29 cellular contexts compared by ENCODE assay signal in the genomic region with DNA sequence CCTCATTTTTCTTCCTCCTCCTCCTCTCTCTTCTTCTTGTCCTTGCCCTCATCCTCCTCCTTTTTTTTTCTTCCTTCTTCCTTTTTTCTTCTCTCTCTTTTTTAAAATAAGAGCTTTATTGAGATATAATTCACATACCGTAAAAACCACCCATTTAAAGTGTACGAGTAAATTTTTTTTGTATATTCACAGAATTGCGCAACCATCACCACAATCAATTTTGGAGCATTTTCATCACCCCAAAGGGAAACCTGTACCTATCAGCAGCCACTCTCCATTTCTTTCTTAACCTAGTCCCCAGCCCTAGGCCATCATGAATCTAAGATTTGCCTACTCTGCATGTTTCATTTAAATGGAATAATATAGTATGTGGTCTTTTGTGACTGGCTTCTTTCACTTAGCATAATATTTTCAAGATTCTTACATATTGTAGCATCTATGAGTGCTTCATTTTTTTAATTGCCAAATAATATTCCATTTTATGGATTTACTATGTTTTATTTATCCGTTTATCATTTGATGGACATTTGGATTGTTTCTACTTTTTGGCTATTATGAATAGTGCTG. TPM values are rescaled to one million over a fixed set of nuclear protein-coding genes. Genes with fewer than 3 reads are reported as not detected.
DNase-seq lines count a peak whose midpoint lies in the region; ATAC-seq, FAIRE-seq and TF ChIP-seq lines count a peak whose summit lies in the region.
"Had no signal": no experiment of that assay in that cellular context is flagged by ENCODE, and none has a peak within 500 bp of the region (broad histone marks: within the 10 kb centered on the region; RNA-seq: fewer than 3 reads in every experiment).

No MANE protein-coding gene starts in this region.

- no peak overlapping the region for H4K91ac ChIP-seq in IMR-90 (ENCODE audit: insufficient read depth, low read depth, low read length)

- no peak overlapping the region for H3K18ac ChIP-seq in IMR-90 (ENCODE audit: low read depth, low read length)

- no peak overlapping the region for H3K14ac ChIP-seq in IMR-90 (replicated peaks; ENCODE audit: low read depth, low read length)

- H3K27me3 ChIP-seq in IMR-90 (ENCODE audit: control insufficient read depth, insufficient read depth, low read length) (peaks cover 11% of the 10 kb centered on the region), K562 (ENCODE audit: control insufficient read depth in 2 of 2, insufficient read depth in 2 of 2, low read length in 2 of 2) (peaks cover 0 to 2% of the 10 kb centered on the region in 2 experiments; a peak in 2 of 5 replicates), HepG2 (ENCODE audit: control insufficient read depth in 1 of 2, insufficient read depth in 2 of 2, low read length in 2 of 2) (no peaks in the 10 kb centered on the region), sigmoid colon (no peaks in the 10 kb centered on the region)
- H3K27me3 ChIP-seq: BLaER1 treated with 17β-estradiol and CSF1 and Interleukin-3, amounts not matched to agents 10 nM and 100 nM had no signal

- H3K36me3 ChIP-seq in IMR-90 (ENCODE audit: control insufficient read depth, insufficient read depth, low read length) (peaks cover 25% of the 10 kb centered on the region), K562 (ENCODE audit: control insufficient read depth, insufficient read depth, low read length) (peaks cover 43% of the 10 kb centered on the region), HepG2 (replicated peaks in 1 of 2; ENCODE audit: control insufficient read depth in 1 of 2, insufficient read depth in 2 of 2, low read length in 2 of 2) (peaks cover 19 to 42% of the 10 kb centered on the region in 2 experiments), sigmoid colon (peaks cover 19 to 47% (median 33%) of the 10 kb centered on the region in 4 donors)

- H2AK9ac ChIP-seq in IMR-90 (replicated peaks; ENCODE audit: low read depth, low read length, poor library complexity) = no peak overlapping the region

- no peak for FAIRE-seq in A549 (lab: Jason Lieb, UNC)
- FAIRE-seq in K562 (lab: Jason Lieb, UNC) = no peak
- no peak for FAIRE-seq in HepG2 (lab: Jason Lieb, UNC)
- FAIRE-seq: A204.1, G401.6 had no signal

- in situ Hi-C loops in IMR-90 (cut with MboI; ENCODE audit: low sequenced_read_pairs) (no loop called here), K562 (cut with MboI) (no loop called here), HepG2 (cut with HindIII; ENCODE audit: extremely low pct_ligation_motif_present, low pct_unique_long_range_greater_than_20kb) (loop anchor here (10.0 kb wide), 1 partner anchor 59 kb away; no protein-coding TSS in a partner anchor)

- no peak overlapping the region for H4K5ac ChIP-seq in IMR-90 (ENCODE audit: low read depth, low read length)

- BruUV-seq in IMR-90 (replicated peaks; lab: Mats Ljungman, UMichigan) (no TSS peak), K562 (replicated peaks; lab: Mats Ljungman, UMichigan) (no TSS peak), HepG2 (replicated peaks; lab: Mats Ljungman, UMichigan) (no TSS peak)

- CTCF ChIA-PET in A549 (lab: Yijun Ruan, JAX) = interaction anchor here (0.6 to 1.7 kb wide), 3 partner anchors 11 to 31 kb away, joined by 3 to 7 read pairs (median 3); no protein-coding TSS in a partner anchor
- CTCF ChIA-PET in IMR-90 (lab: Yijun Ruan, JAX) = no interaction called here
- CTCF ChIA-PET in K562 (lab: Yijun Ruan, JAX; ENCODE audit: low intra/inter-chr PET ratio) = no interaction called here
- CTCF ChIA-PET in HepG2 (lab: Yijun Ruan, JAX; ENCODE audit: low intra/inter-chr PET ratio, low total read pairs) = no interaction called here

- no peaks in the 10 kb centered on the region for H3K79me1 ChIP-seq in IMR-90 (ENCODE audit: low read depth in 1 of 2, low read length in 2 of 2)

- H3K9me1 ChIP-seq in IMR-90 (ENCODE audit: insufficient read depth, low read length) (no peaks in the 10 kb centered on the region; the same call in 1 of the 2 replicates), K562 (ENCODE audit: control insufficient read depth, insufficient read depth, low read length) (no peaks in the 10 kb centered on the region)

- no peaks in the 10 kb centered on the region for H4K20me1 ChIP-seq in IMR-90 (ENCODE audit: insufficient read depth, low read length)
- no peaks in the 10 kb centered on the region for H4K20me1 ChIP-seq in K562 (replicated peaks; ENCODE audit: control insufficient read depth, insufficient read depth, low read length)
- H4K20me1 ChIP-seq in HepG2 (ENCODE audit: insufficient read depth, low read length) = no peaks in the 10 kb centered on the region
- H4K20me1 ChIP-seq: BLaER1 treated with 17β-estradiol and CSF1 and Interleukin-3, amounts not matched to agents 10 nM and 100 nM had no signal

- no peak overlapping the region for H2BK120ac ChIP-seq in IMR-90 (ENCODE audit: low read depth, low read length)

- WGBS in A549 (ENCODE audit: missing lambda C conversion rate) = 89% methylated on average over 4 of the region's 4 CpGs
- WGBS in IMR-90 (ENCODE audit: extremely low coverage in 2 of 2, insufficient read length in 1 of 2), 2 experiments = no CpG with 5 or more reads among the region's 4 CpGs
- WGBS in K562 (ENCODE audit: insufficient coverage, low coverage, missing lambda C conversion rate) = 94% methylated on average over 4 of the region's 4 CpGs
- WGBS in HepG2 (ENCODE audit: low lambda C conversion rate) = 97% methylated on average over 4 of the region's 4 CpGs
- WGBS in sigmoid colon, 2 donors = 91 to 95% methylated on average over 4 of the region's 4 CpGs

- no peak overlapping the region for H2BK20ac ChIP-seq in IMR-90 (ENCODE audit: low read depth, low read length)

- no peak for DNase-seq in A549 (ENCODE audit: low read depth in 1 of 2, low spot score in 1 of 2)
- DNase-seq in IMR-90 = no peak
- no peak for DNase-seq in K562 (ENCODE audit: extremely low read depth in 1 of 4, low spot score in 3 of 4)
- DNase-seq in HepG2 (ENCODE audit: low spot score) = no peak
- DNase-seq in kidney glomerular epithelial cell (lab: John Stamatoyannopoulos, UW) = no peak
- no peak for DNase-seq in sigmoid colon
- no peak for DNase-seq in activated CD4-positive, alpha-beta T cell treated with anti-CD3 and anti-CD28 coated beads, Interleukin-2, amount 50 U/mL, for 48 hours
- no peak for DNase-seq in NCI-H1105 treated with DMSO at 0.1 percent for 48 hours (lab: John Stamatoyannopoulos, UW)
- DNase-seq: AML-193; CD4-positive, alpha-beta memory T cell; COR-L47; GOT3; HCEC 1CT; Karpas-422; NCI-H1417 treated with DMSO at 0.1 percent for 48 hours; NCI-H1694 treated with DMSO at 0.1 percent for 48 hours; NCI-H2081; NCI-H2227 treated with DMSO at 0.1 percent for 48 hours; NCI-H526 treated with DMSO at 0.1 percent for 48 hours; SHP77; T-cell had no signal

- H2AK5ac ChIP-seq in IMR-90 (ENCODE audit: low read depth, low read length) = no peak overlapping the region

- H3K56ac ChIP-seq in IMR-90 (ENCODE audit: extremely low read depth, insufficient read depth, low read length) = no peak overlapping the region

- no peak for TF ChIP-seq POLR2A in A549 (IDR thresholded peaks at IDR 0.05; ENCODE audit: low read length)
- TF ChIP-seq POLR2A in IMR-90 (IDR thresholded peaks at IDR 0.05; ENCODE audit: low read depth, low read length) = no peak
- no peak for TF ChIP-seq POLR2A in K562 (conservative IDR thresholded peaks at IDR 0.05)
- no peak for TF ChIP-seq POLR2A in HepG2 (IDR thresholded peaks at IDR 0.05; ENCODE audit: insufficient read depth in 1 of 2, low read depth in 2 of 2, low read length in 2 of 2)
- no peak for TF ChIP-seq POLR2A in sigmoid colon (IDR thresholded peaks at IDR 0.05)

- dilution Hi-C loops in IMR-90 (cut with HindIII; ENCODE audit: low sequenced_read_pairs, unreplicated experiment) = no loop called here

- TF ChIP-seq CTCF in A549 (IDR thresholded peaks at IDR 0.05) (no peak), IMR-90 (conservative IDR thresholded peaks at IDR 0.05; ENCODE audit: low read depth, low read length) (no peak), K562 (IDR thresholded peaks at IDR 0.05 in 2 of 3, conservative IDR thresholded peaks at IDR 0.05 in 1 of 3; ENCODE audit: insufficient read depth in 2 of 3, low read depth in 1 of 3, low read length in 3 of 3) (no peak), HepG2 (CRISPR knock-in tag; IDR thresholded peaks at IDR 0.05) (no peak), sigmoid colon (IDR thresholded peaks at IDR 0.05) (no peak)

- no peak overlapping the region for H4K8ac ChIP-seq in IMR-90 (ENCODE audit: low read depth in 2 of 2, low read length in 2 of 2)

- POLR2A ChIA-PET in A549 (lab: Yijun Ruan, JAX) = no interaction called here
- POLR2A ChIA-PET in IMR-90 (lab: Charles Lee; ENCODE audit: unreplicated experiment) = no interaction called here
- POLR2A ChIA-PET in K562 (lab: Yijun Ruan, JAX) = interaction anchor here (0.7 kb wide), 1 partner anchor 34 kb away, joined by 3 read pairs; no protein-coding TSS in a partner anchor
- POLR2A ChIA-PET in HepG2 (lab: Yijun Ruan, JAX) = no interaction called here

- intact Hi-C loops in IMR-90 (cut with micrococcal nuclease) (no loop called here), K562 (cut with micrococcal nuclease) (no loop called here), HepG2 (cut with micrococcal nuclease; ENCODE audit: unreplicated experiment) (no loop called here), sigmoid colon (cut with DNase I) (no loop called here)

- H3K9me3 ChIP-seq in A549 (no peaks in the 10 kb centered on the region), IMR-90 (ENCODE audit: control insufficient read depth, insufficient read depth, low read length) (no peaks in the 10 kb centered on the region), K562 (replicated peaks; ENCODE audit: control insufficient read depth, insufficient read depth, low read depth, low read length) (no peaks in the 10 kb centered on the region), HepG2 (ENCODE audit: low read length) (no peaks in the 10 kb centered on the region), sigmoid colon (no peaks in the 10 kb centered on the region)
- H3K9me3 ChIP-seq: BLaER1 treated with 17β-estradiol and CSF1 and Interleukin-3, amounts not matched to agents 10 nM and 100 nM had no signal

- H3K27ac ChIP-seq in A549 = no peak overlapping the region
- H3K27ac ChIP-seq in IMR-90 (ENCODE audit: insufficient read depth, low read length) = no peak overlapping the region
- H3K27ac ChIP-seq in K562 (ENCODE audit: extremely low read depth, low read depth, low read length) = no peak overlapping the region
- H3K27ac ChIP-seq in HepG2 (ENCODE audit: extremely low read length, insufficient read depth, low read length) = no peak overlapping the region
- no peak overlapping the region for H3K27ac ChIP-seq in sigmoid colon
- H3K27ac ChIP-seq: BLaER1 treated with 17β-estradiol and CSF1 and Interleukin-3, amounts not matched to agents 10 nM and 100 nM; RWPE1 had no signal

- no peak overlapping the region for H3K4me2 ChIP-seq in A549
- H3K4me2 ChIP-seq in IMR-90 (ENCODE audit: low read depth, low read length) = no peak overlapping the region
- no peak overlapping the region for H3K4me2 ChIP-seq in K562 (ENCODE audit: insufficient read depth, low read length)
- no peak overlapping the region for H3K4me2 ChIP-seq in HepG2 (ENCODE audit: low read depth, low read length)
- H3K4me2 ChIP-seq: BLaER1 treated with 17β-estradiol and CSF1 and Interleukin-3, amounts not matched to agents 10 nM and 100 nM had no signal

- no peak overlapping the region for H3K23ac ChIP-seq in IMR-90 (ENCODE audit: low read depth, low read length)

- ATAC-seq in A549 = no peak
- ATAC-seq in IMR-90 (ENCODE audit: low read depth) = no peak
- no peak for ATAC-seq in K562
- ATAC-seq in HepG2 = no peak
- ATAC-seq: Panc1, T-cell had no signal

- H2BK15ac ChIP-seq in IMR-90 (ENCODE audit: low read depth, low read length) = no peak overlapping the region

- no peak overlapping the region for H3K4ac ChIP-seq in IMR-90 (ENCODE audit: low read depth, low read length)

- H3K9ac ChIP-seq in IMR-90 (ENCODE audit: low read depth, low read length) (no peak overlapping the region), K562 (ENCODE audit: insufficient read depth in 1 of 2, low read depth in 2 of 2, low read length in 2 of 2) (no peak overlapping the region), HepG2 (ENCODE audit: insufficient read depth, low read depth, low read length) (no peak overlapping the region)
- H3K9ac ChIP-seq: BLaER1 treated with 17β-estradiol and CSF1 and Interleukin-3, amounts not matched to agents 10 nM and 100 nM had no signal

- H3K79me2 ChIP-seq in K562 (ENCODE audit: control insufficient read depth, insufficient read depth, low read length) (no peaks in the 10 kb centered on the region), HepG2 (ENCODE audit: insufficient read depth, low read length) (no peaks in the 10 kb centered on the region)

- H3K4me3 ChIP-seq in A549 = no peak overlapping the region
- H3K4me3 ChIP-seq in IMR-90 (ENCODE audit: insufficient read depth, low read depth, low read length) = no peak overlapping the region
- H3K4me3 ChIP-seq in K562 = no peak overlapping the region
- H3K4me3 ChIP-seq in HepG2 (replicated peaks in 1 of 3; ENCODE audit: insufficient read depth in 1 of 3, low read depth in 2 of 3, low read length in 3 of 3) = no peak overlapping the region
- H3K4me3 ChIP-seq in sigmoid colon = no peak overlapping the region
- H3K4me3 ChIP-seq: BLaER1 treated with 17β-estradiol and CSF1 and Interleukin-3, amounts not matched to agents 10 nM and 100 nM had no signal

- H2AFZ ChIP-seq in IMR-90 (replicated peaks; ENCODE audit: low read length, poor library complexity) = no peak overlapping the region
- H2AFZ ChIP-seq in K562 (ENCODE audit: low read depth, low read length) = no peak overlapping the region
- H2AFZ ChIP-seq in HepG2 (ENCODE audit: low read length) = no peak overlapping the region

- no peak for TF ChIP-seq EP300 in A549 (IDR thresholded peaks at IDR 0.05)
- TF ChIP-seq EP300 in K562 (IDR thresholded peaks at IDR 0.05; ENCODE audit: low read length) = no peak
- no peak for TF ChIP-seq EP300 in HepG2 (IDR thresholded peaks at IDR 0.05; ENCODE audit: low read depth in 2 of 2, low read length in 2 of 2)
- no peak for TF ChIP-seq EP300 in HepG2 (CRISPR knock-in tag; IDR thresholded peaks at IDR 0.05; ENCODE audit: borderline replicate concordance)
- no peak for TF ChIP-seq EP300 in sigmoid colon (IDR thresholded peaks at IDR 0.05)

- no peak overlapping the region for H2BK5ac ChIP-seq in IMR-90 (ENCODE audit: low read depth, low read length, poor library complexity, severe bottlenecking)

- TF ChIP-seq RAD21 in A549 (conservative IDR thresholded peaks at IDR 0.05 in 1 of 2, IDR thresholded peaks at IDR 0.05 in 1 of 2) (no peak), IMR-90 (IDR thresholded peaks at IDR 0.05; ENCODE audit: low read length) (no peak), K562 (CRISPR knock-in tag; conservative IDR thresholded peaks at IDR 0.05 in 1 of 2, IDR thresholded peaks at IDR 0.05 in 1 of 2) (no peak), HepG2 (CRISPR knock-in tag; IDR thresholded peaks at IDR 0.05) (no peak)

- H3K4me1 ChIP-seq in A549 = no peaks in the 10 kb centered on the region
- no peaks in the 10 kb centered on the region for H3K4me1 ChIP-seq in IMR-90 (ENCODE audit: control insufficient read depth, insufficient read depth, low read length)
- H3K4me1 ChIP-seq in K562 (replicated peaks in 1 of 2; ENCODE audit: control insufficient read depth in 2 of 2, insufficient read depth in 2 of 2, low read length in 2 of 2) = no peaks in the 10 kb centered on the region
- peaks cover 11% of the 10 kb centered on the region for H3K4me1 ChIP-seq in HepG2 (ENCODE audit: insufficient read depth, low read length)
- H3K4me1 ChIP-seq in sigmoid colon = no peaks in the 10 kb centered on the region
- H3K4me1 ChIP-seq: BLaER1 treated with 17β-estradiol and CSF1 and Interleukin-3, amounts not matched to agents 10 nM and 100 nM had no signal

RNA-seq across cellular contexts. Expression of a gene that starts 35.0 kb away (rescaled TPM):
- 74.2 and 75.1 TPM in 2 replicates for polyA plus RNA-seq in A549 (2011; rRNA removed)
- 32.0 and 37.7 TPM in 2 replicates for polyA plus RNA-seq in A549 (2012; cell fraction: cytosol; rRNA removed)
- 33.0 and 43.9 TPM in 2 replicates for polyA plus RNA-seq in A549 (2012; cell fraction: nucleus; rRNA removed)
- 46.8 to 51.2 TPM (median 47.6 TPM) in 3 replicates for polyA plus RNA-seq in A549 (2017; fragmentation: RNase III; extraction: RNeasy Plus Mini Kit Qiagen cat#74134 plus additional on column Dnase treatment)
- 39.6 and 42.7 TPM in 2 replicates for polyA minus RNA-seq in A549 (2011; rRNA and poly(A)+ RNA removed)
- 69.7 and 80.5 TPM in 2 replicates for total RNA-seq in IMR-90 (2012; rRNA removed)
- polyA plus RNA-seq in IMR-90 (2012; rRNA removed) = 48.1 and 52.5 TPM in 2 replicates
- 29.7 and 32.0 TPM in 2 replicates for polyA plus RNA-seq in IMR-90 (2012; cell fraction: cytosol; rRNA removed)
- 28.5 and 59.7 TPM in 2 replicates for polyA plus RNA-seq in IMR-90 (2012; cell fraction: nucleus; rRNA removed; ENCODE audit: low replicate concordance)
- 61.5 and 103 TPM in 2 replicates for total RNA-seq in K562 (2011; cell fraction: chromatin; rRNA removed; ENCODE audit: low replicate concordance)
- total RNA-seq in K562 (2011; cell fraction: nucleolus; rRNA removed) = 44.7 and 51.1 TPM in 2 replicates
- 61.4 and 65.7 TPM in 2 replicates for total RNA-seq in K562 (2011; cell fraction: nucleoplasm; rRNA removed)
- total RNA-seq in K562 (2014; rRNA removed) = 93.2 and 103 TPM in 2 replicates
- 115 and 124 TPM in 2 replicates for total RNA-seq in K562 (2014; rRNA removed; fragmentation: Illumina TruSeq; extraction: Trizol)
- total RNA-seq in K562 (2015; rRNA removed; fragmentation: Illumina TruSeq; extraction: Trizol) = 96.7 and 101 TPM in 2 replicates
- total RNA-seq in K562 (2021) = 86.7 and 95.1 TPM in 2 replicates
- polyA plus RNA-seq in K562 (2011; rRNA removed) = 143 and 183 TPM in 2 replicates
- 127 and 140 TPM in 2 replicates for polyA plus RNA-seq in K562 (2011; cell fraction: cytosol; rRNA removed)
- 99.0 and 115 TPM in 2 replicates for polyA plus RNA-seq in K562 (2011; cell fraction: nucleus; rRNA removed)
- polyA plus RNA-seq in K562 (2012) = 70.6 and 73.3 TPM in 2 replicates
- 126 and 162 TPM in 2 replicates for polyA plus RNA-seq in K562 (2014; fragmentation: Illumina TruSeq; extraction: Trizol)
- 100 to 1,000 TPM; 114 to 172 TPM for polyA plus RNA-seq in K562 (2014; fragmentation: Nextera tagmentation; extraction: Ambion mirVana)
- 99.1 and 110 TPM in 2 replicates for polyA plus RNA-seq in K562 (2014; rRNA removed)
- 104 and 133 TPM in 2 replicates for polyA minus RNA-seq in K562 (2011; rRNA and poly(A)+ RNA removed)
- polyA minus RNA-seq in K562 (2011; cell fraction: cytosol; rRNA and poly(A)+ RNA removed) = 59.1 and 62.5 TPM in 2 replicates
- polyA minus RNA-seq in K562 (2011; cell fraction: nucleus; rRNA and poly(A)+ RNA removed) = 32.4 and 53.8 TPM in 2 replicates
- 136 and 180 TPM in 2 replicates for total RNA-seq in HepG2 (2016; rRNA removed; fragmentation: Illumina TruSeq; extraction: Trizol)
- total RNA-seq in HepG2 (2016; cell fraction: cytosol; rRNA removed; fragmentation: Illumina TruSeq; extraction: Trizol; ENCODE audit: low read depth) = 9.7 and 10.8 TPM in 2 replicates
- 129 and 184 TPM in 2 replicates for total RNA-seq in HepG2 (2016; cell fraction: insoluble cytoplasmic fraction; rRNA removed; fragmentation: Illumina TruSeq; extraction: Trizol)
- total RNA-seq in HepG2 (2016; cell fraction: membrane; rRNA removed; fragmentation: Illumina TruSeq; extraction: Trizol) = 22.3 and 26.9 TPM in 2 replicates
- 83.1 and 95.5 TPM in 2 replicates for total RNA-seq in HepG2 (2016; cell fraction: nucleus; rRNA removed; fragmentation: Illumina TruSeq; extraction: Trizol)
- polyA plus RNA-seq in HepG2 (2011; rRNA removed) = 73.9 and 107 TPM in 2 replicates
- polyA plus RNA-seq in HepG2 (2011; cell fraction: cytosol; rRNA removed) = 70.1 and 74.0 TPM in 2 replicates
- polyA plus RNA-seq in HepG2 (2011; cell fraction: nucleus; rRNA removed) = 59.3 and 67.4 TPM in 2 replicates
- 33.8 and 46.3 TPM in 2 replicates for polyA plus RNA-seq in HepG2 (2012)
- 5.5 and 6.6 TPM in 2 replicates for polyA plus RNA-seq in HepG2 (2016; cell fraction: cytosol; fragmentation: Illumina TruSeq; extraction: Trizol; ENCODE audit: low read depth)
- polyA plus RNA-seq in HepG2 (2016; cell fraction: insoluble cytoplasmic fraction; fragmentation: Illumina TruSeq; extraction: Trizol; ENCODE audit: low read depth) = 172 and 182 TPM in 2 replicates
- 13.9 and 15.2 TPM in 2 replicates for polyA plus RNA-seq in HepG2 (2016; cell fraction: membrane; fragmentation: Illumina TruSeq; extraction: Trizol; ENCODE audit: low read depth)
- 118 and 119 TPM in 2 replicates for polyA plus RNA-seq in HepG2 (2016; cell fraction: nucleus; fragmentation: Illumina TruSeq; extraction: Trizol; ENCODE audit: insufficient read depth, low read depth)
- polyA minus RNA-seq in HepG2 (2011; rRNA and poly(A)+ RNA removed; ENCODE audit: low replicate concordance) = 63.3 and 108 TPM in 2 replicates
- polyA minus RNA-seq in HepG2 (2011; cell fraction: cytosol; rRNA and poly(A)+ RNA removed) = 36.8 and 38.2 TPM in 2 replicates
- 68.1 and 83.4 TPM in 2 replicates for polyA minus RNA-seq in HepG2 (2011; cell fraction: nucleus; rRNA and poly(A)+ RNA removed)
- 100 to 1,000 TPM in 2 of 4 donors, 10 to 100 TPM in 2; 77.4 to 164 (median 103) TPM for total RNA-seq in sigmoid colon
- polyA plus RNA-seq in sigmoid colon = 100 to 1,000 TPM in 1 of 3 donors, 10 to 100 TPM in 2; 64.1 to 163 (median 79.3) TPM
- total RNA-seq: NCI-H460 had no signal

RNA-seq across cellular contexts. Expression of a gene that starts 39.9 kb away (rescaled TPM):
- polyA plus RNA-seq in A549 (2011; rRNA removed) (not detected in 2 replicates), A549 (2017; fragmentation: RNase III; extraction: RNeasy Plus Mini Kit Qiagen cat#74134 plus additional on column Dnase treatment) (0.04 TPM in 1 of 3 replicates, not detected in the others), IMR-90 (2012; rRNA removed) (not detected in 2 replicates), K562 (2011; rRNA removed) (not detected in 2 replicates), K562 (2014; fragmentation: Illumina TruSeq; extraction: Trizol) (not detected in 2 replicates), K562 (2014; fragmentation: Nextera tagmentation; extraction: Ambion mirVana) (not detected), K562 (2014; rRNA removed) (not detected in 2 replicates), HepG2 (2011; rRNA removed) (0.21 and 0.51 TPM in 2 replicates), sigmoid colon (not detected)
- polyA plus RNA-seq in A549 (2012; cell fraction: cytosol; rRNA removed) = not detected in 2 replicates
- polyA plus RNA-seq in A549 (2012; cell fraction: nucleus; rRNA removed) = not detected in 2 replicates
- not detected in 2 replicates for polyA minus RNA-seq in A549 (2011; rRNA and poly(A)+ RNA removed)
- total RNA-seq in IMR-90 (2012; rRNA removed) (not detected in 2 replicates), K562 (2014; rRNA removed) (not detected in 2 replicates), K562 (2014; rRNA removed; fragmentation: Illumina TruSeq; extraction: Trizol) (not detected in 2 replicates), K562 (2015; rRNA removed; fragmentation: Illumina TruSeq; extraction: Trizol) (not detected in 2 replicates), K562 (2021) (not detected in 2 replicates), HepG2 (2016; rRNA removed; fragmentation: Illumina TruSeq; extraction: Trizol) (2.6 and 2.9 TPM in 2 replicates), sigmoid colon (not detected)
- not detected in 2 replicates for polyA plus RNA-seq in IMR-90 (2012; cell fraction: cytosol; rRNA removed)
- polyA plus RNA-seq in IMR-90 (2012; cell fraction: nucleus; rRNA removed; ENCODE audit: low replicate concordance) = not detected in 2 replicates
- total RNA-seq in K562 (2011; cell fraction: chromatin; rRNA removed; ENCODE audit: low replicate concordance) = not detected in 2 replicates
- not detected in 2 replicates for total RNA-seq in K562 (2011; cell fraction: nucleolus; rRNA removed)
- total RNA-seq in K562 (2011; cell fraction: nucleoplasm; rRNA removed) = not detected in 2 replicates
- not detected in 2 replicates for polyA plus RNA-seq in K562 (2011; cell fraction: cytosol; rRNA removed)
- not detected in 2 replicates for polyA plus RNA-seq in K562 (2011; cell fraction: nucleus; rRNA removed)
- not detected in 2 replicates for polyA plus RNA-seq in K562 (2012)
- not detected in 2 replicates for polyA minus RNA-seq in K562 (2011; rRNA and poly(A)+ RNA removed)
- not detected in 2 replicates for polyA minus RNA-seq in K562 (2011; cell fraction: cytosol; rRNA and poly(A)+ RNA removed)
- not detected in 2 replicates for polyA minus RNA-seq in K562 (2011; cell fraction: nucleus; rRNA and poly(A)+ RNA removed)
- 0.40 and 0.53 TPM in 2 replicates for total RNA-seq in HepG2 (2016; cell fraction: cytosol; rRNA removed; fragmentation: Illumina TruSeq; extraction: Trizol; ENCODE audit: low read depth)
- total RNA-seq in HepG2 (2016; cell fraction: insoluble cytoplasmic fraction; rRNA removed; fragmentation: Illumina TruSeq; extraction: Trizol) = 2.3 and 3.0 TPM in 2 replicates
- total RNA-seq in HepG2 (2016; cell fraction: membrane; rRNA removed; fragmentation: Illumina TruSeq; extraction: Trizol) = 1.2 and 1.6 TPM in 2 replicates
- 2.3 and 2.4 TPM in 2 replicates for total RNA-seq in HepG2 (2016; cell fraction: nucleus; rRNA removed; fragmentation: Illumina TruSeq; extraction: Trizol)
- 0.21 and 0.23 TPM in 2 replicates for polyA plus RNA-seq in HepG2 (2011; cell fraction: cytosol; rRNA removed)
- polyA plus RNA-seq in HepG2 (2011; cell fraction: nucleus; rRNA removed) = 0.51 and 0.78 TPM in 2 replicates
- 0.32 and 0.52 TPM in 2 replicates for polyA plus RNA-seq in HepG2 (2012)
- polyA plus RNA-seq in HepG2 (2016; cell fraction: cytosol; fragmentation: Illumina TruSeq; extraction: Trizol; ENCODE audit: low read depth) = 0.17 and 0.27 TPM in 2 replicates
- polyA plus RNA-seq in HepG2 (2016; cell fraction: insoluble cytoplasmic fraction; fragmentation: Illumina TruSeq; extraction: Trizol; ENCODE audit: low read depth) = 1.9 and 2.4 TPM in 2 replicates
- polyA plus RNA-seq in HepG2 (2016; cell fraction: membrane; fragmentation: Illumina TruSeq; extraction: Trizol; ENCODE audit: low read depth) = 0.45 and 0.62 TPM in 2 replicates
- polyA plus RNA-seq in HepG2 (2016; cell fraction: nucleus; fragmentation: Illumina TruSeq; extraction: Trizol; ENCODE audit: insufficient read depth, low read depth) = 1.5 and 2.4 TPM in 2 replicates
- 1.1 TPM in 1 of 2 replicates, not detected in the other for polyA minus RNA-seq in HepG2 (2011; rRNA and poly(A)+ RNA removed; ENCODE audit: low replicate concordance)
- 0.35 and 0.49 TPM in 2 replicates for polyA minus RNA-seq in HepG2 (2011; cell fraction: cytosol; rRNA and poly(A)+ RNA removed)
- polyA minus RNA-seq in HepG2 (2011; cell fraction: nucleus; rRNA and poly(A)+ RNA removed) = 0.50 and 0.77 TPM in 2 replicates
- total RNA-seq: CD4-positive, alpha-beta memory T cell; NCI-H460; SK-MEL-5; T-cell had no signal
- polyA plus RNA-seq: CD4-positive, alpha-beta memory T cell; IgD-negative memory B cell had no signal
